In genomic region chr7:34320412-34320811, GRCh38 we compare ENCODE assay signal across 5 cellular contexts.
"Had no signal": no experiment of that assay in that cellular context is flagged by ENCODE, and none has a peak within 500 bp of the region (broad histone marks: within the 10 kb centered on the region; RNA-seq: fewer than 3 reads in every experiment).

No MANE protein-coding gene starts in this region.

- H3K27ac ChIP-seq: body of pancreas, lower lobe of right lung, psoas muscle, spleen had no signal

- H3K36me3 ChIP-seq: lower lobe of right lung, spleen had no signal

- H3K4me1 ChIP-seq: lower lobe of right lung, psoas muscle had no signal

- H3K4me3 ChIP-seq: body of pancreas had no signal

- DNase-seq: activated B cell treated with CpG ODN at 0.5 μM for 24 hours, spleen had no signal

- H3K9me3 ChIP-seq: body of pancreas, lower lobe of right lung, psoas muscle, spleen had no signal

- H3K27me3 ChIP-seq: body of pancreas had no signal
